In genomic region chr2:173785813-173786212, GRCh38 we compare ENCODE assay signal across 28 cellular contexts.
"Had no signal": no experiment of that assay in that cellular context is flagged by ENCODE, and none has a peak within 500 bp of the region (broad histone marks: within the 10 kb centered on the region; RNA-seq: fewer than 3 reads in every experiment).

No MANE protein-coding gene starts in this region.

- H3K79me2 ChIP-seq: hepatocyte had no signal

- H3K4me3 ChIP-seq: colonic mucosa, coronary artery, dorsolateral prefrontal cortex, esophagus muscularis mucosa, esophagus squamous epithelium, gastrocnemius medialis, gastroesophageal sphincter, heart left ventricle, heart right ventricle, hepatocyte had no signal

- ATAC-seq: effector memory CD8-positive, alpha-beta T cell; esophagus mucosa; foreskin keratinocyte; gastrocnemius medialis; gastroesophageal sphincter; heart left ventricle; heart right ventricle had no signal

- DNase-seq: colonic mucosa; cortex of kidney; dermis blood vessel endothelial cell; dorsolateral prefrontal cortex; effector CD4-positive, alpha-beta T cell; effector CD8-positive, alpha-beta T cell; effector memory CD4-positive, alpha-beta T cell; effector memory CD8-positive, alpha-beta T cell; endodermal cell; erythroblast; esophagus squamous epithelium; foreskin fibroblast; foreskin keratinocyte; foreskin melanocyte; gastrocnemius medialis; glutamatergic neuron; head of caudate nucleus; heart left ventricle; heart right ventricle; hippocampal formation had no signal

- H3K9me3 ChIP-seq: colonic mucosa, esophagus muscularis mucosa, esophagus squamous epithelium, gastrocnemius medialis had no signal

- FAIRE-seq: colon, endothelial cell of umbilical vein had no signal

- H2AFZ ChIP-seq: hepatocyte had no signal

- H3K36me3 ChIP-seq: colonic mucosa, esophagus muscularis mucosa, esophagus squamous epithelium, gastrocnemius medialis, gastroesophageal sphincter, heart left ventricle, heart right ventricle had no signal

- H3K27me3 ChIP-seq: colonic mucosa, gastrocnemius medialis, hepatocyte had no signal

- H3K27ac ChIP-seq: colonic mucosa, coronary artery, dorsolateral prefrontal cortex, epithelial cell of prostate, esophagus muscularis mucosa, esophagus squamous epithelium, foreskin keratinocyte, gastrocnemius medialis, gastroesophageal sphincter, heart left ventricle, heart right ventricle, hepatocyte had no signal

- H3K4me2 ChIP-seq: hepatocyte had no signal

- H3K4me1 ChIP-seq: colonic mucosa, esophagus squamous epithelium, foreskin keratinocyte, gastrocnemius medialis, heart left ventricle, heart right ventricle had no signal
